In the genomic region with DNA sequence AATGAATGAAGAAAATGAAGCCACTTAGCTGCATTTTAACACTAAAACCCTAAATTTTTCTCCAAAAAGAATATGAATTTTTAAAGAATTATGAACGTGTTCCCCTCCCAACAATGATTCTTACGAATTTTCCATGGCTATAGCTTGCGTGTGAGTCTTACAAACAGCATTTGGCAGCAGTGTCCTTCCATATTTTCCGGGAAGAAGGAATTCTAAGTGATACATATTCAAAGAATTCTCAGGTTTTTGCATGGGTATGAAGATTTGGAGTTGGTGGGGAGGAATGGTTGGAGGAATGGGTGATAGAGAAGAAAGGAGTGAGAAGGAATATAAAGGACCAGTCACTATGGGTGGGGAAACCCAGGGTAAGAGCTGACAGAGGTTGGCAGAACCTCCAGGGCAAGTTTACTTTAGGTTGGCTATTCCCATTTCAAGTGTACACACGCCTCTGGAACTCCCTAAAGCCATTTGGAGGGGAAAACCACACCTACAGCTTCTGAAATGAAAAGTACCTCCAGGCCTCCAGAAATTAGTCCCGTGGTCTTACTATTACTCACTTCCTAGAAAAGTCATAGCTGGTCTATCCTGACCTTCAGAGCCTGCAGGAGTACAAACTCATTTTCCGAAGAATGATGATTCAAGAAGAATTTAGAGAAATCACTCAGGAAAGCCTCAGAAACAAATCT, we compare ENCODE assay signal across 9 cellular contexts.
DNase-seq lines count a peak whose midpoint lies in the region; ATAC-seq, FAIRE-seq and TF ChIP-seq lines count a peak whose summit lies in the region.
"Had no signal": no experiment of that assay in that cellular context is flagged by ENCODE, and none has a peak within 500 bp of the region (broad histone marks: within the 10 kb centered on the region; RNA-seq: fewer than 3 reads in every experiment).

No MANE protein-coding gene starts in this region.

- peak overlapping the region in 11 of 21 experiments; percentile 7 to 78 (median 31) for H3K27ac ChIP-seq in skin epidermis
- H3K27ac ChIP-seq: SK-N-MC had no signal

- TF ChIP-seq CTCF in GM12865 (IDR thresholded peaks at IDR 0.05; ENCODE audit: insufficient read depth, low read depth, low read length, missing control alignments) (no peak), bronchial epithelial cell (IDR thresholded peaks at IDR 0.05; ENCODE audit: insufficient read depth, low read length, severe bottlenecking) (no peak)

- DNase-seq in GM12865 (ENCODE audit: low read depth) (peak; percentile 2), bronchial epithelial cell (ENCODE audit: low read depth) (peak; percentile 92)
- no peak for DNase-seq in effector CD8-positive, alpha-beta T cell (lab: John Stamatoyannopoulos, UW)
- DNase-seq in stimulated activated naive CD4-positive, alpha-beta T cell treated with Interleukin-2 at 50 U/mL for 16 hours (lab: John Stamatoyannopoulos, UW), result no peak

- peak; percentile 66 for ATAC-seq in HG03378 (IDR thresholded peaks at IDR 0.05; ENCODE audit: unreplicated experiment)
- ATAC-seq in GM18909 (IDR thresholded peaks at IDR 0.05; ENCODE audit: poor library complexity, unreplicated experiment), result no peak
- ATAC-seq: sciatic nerve had no signal

- no peak for FAIRE-seq in bronchial epithelial cell (lab: Jason Lieb, UNC)

- no peaks in the 10 kb centered on the region for H3K27me3 ChIP-seq in bronchial epithelial cell (ENCODE audit: control insufficient read depth, insufficient read depth, low read length)

- no peak overlapping the region for H3K4me3 ChIP-seq in GM12865 (ENCODE audit: low read depth, low read length)
- no peak overlapping the region for H3K4me3 ChIP-seq in bronchial epithelial cell (ENCODE audit: low read depth, low read length)
- H3K4me3 ChIP-seq in skin epidermis, result no peak overlapping the region
- H3K4me3 ChIP-seq: SK-N-MC had no signal

- no peaks in the 10 kb centered on the region for H3K36me3 ChIP-seq in bronchial epithelial cell (ENCODE audit: control insufficient read depth, insufficient read depth, low read length)

Comparison
In these comparisons a context has a peak if more than half of its experiments do, and no peak if none do; other contexts are left out.
1. DNase-seq: peak in GM12865 (single experiment) and bronchial epithelial cell (single experiment); none in effector CD8-positive, alpha-beta T cell (single experiment) and stimulated activated naive CD4-positive, alpha-beta T cell treated with Interleukin-2 at 50 U/mL for 16 hours (single experiment).